ENCODE assay signal across 16 cellular contexts in the genomic region with DNA sequence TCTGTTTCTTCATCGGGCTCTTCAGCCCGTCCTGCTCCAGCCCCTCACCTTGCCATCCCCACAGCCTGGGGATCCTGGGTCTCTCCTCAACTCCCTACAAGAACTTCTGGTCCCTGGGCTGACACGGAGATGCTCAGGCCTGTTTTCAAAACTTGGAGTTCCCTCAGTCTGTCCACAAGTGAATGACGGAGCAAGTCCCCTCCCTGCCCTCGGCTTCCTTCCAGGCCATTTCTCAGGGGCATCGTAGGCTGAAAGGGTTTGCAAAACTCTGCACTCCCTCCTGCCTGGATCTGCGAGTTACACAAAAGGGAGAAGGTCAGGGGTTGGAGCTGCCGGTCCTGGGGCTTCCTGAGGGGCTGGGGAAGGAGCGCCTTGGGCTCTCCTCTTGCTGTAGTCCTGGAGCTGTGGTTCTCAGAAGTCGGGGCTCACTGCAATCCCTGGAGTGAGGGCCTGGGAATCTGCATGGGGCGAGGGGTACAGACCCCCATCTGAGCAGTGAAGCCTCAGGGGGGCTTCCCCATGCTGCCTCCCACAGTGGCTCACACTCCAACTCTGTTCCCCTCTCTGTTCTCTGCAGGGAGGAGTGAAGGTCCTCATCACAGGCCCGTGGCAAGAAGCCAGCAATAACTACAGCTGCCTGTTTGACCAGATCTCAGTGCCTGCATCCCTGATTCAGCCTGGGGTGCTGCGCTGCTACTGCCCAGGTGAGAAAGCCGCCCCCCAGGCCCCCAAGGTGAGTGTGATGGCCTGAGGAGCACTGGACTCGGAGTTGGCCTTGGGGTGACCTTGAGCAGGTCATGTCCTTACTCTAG.
DNase-seq lines count a peak whose midpoint lies in the region; TF ChIP-seq lines count a peak whose summit lies in the region.
"Had no signal": no experiment of that assay in that cellular context is flagged by ENCODE, and none has a peak within 500 bp of the region (broad histone marks: within the 10 kb centered on the region; RNA-seq: fewer than 3 reads in every experiment).

No MANE protein-coding gene starts in this region.

- CTCF ChIA-PET in CD4-positive, alpha-beta memory T cell (lab: Charles Lee; ENCODE audit: partially characterized antibody), result interaction anchor here (1.1 to 13.8 kb wide), 11 partner anchors 8 to 234 kb away, joined by 4 to 468 read pairs (median 9); no protein-coding TSS in a partner anchor

- no peaks in the 10 kb centered on the region for H4K20me1 ChIP-seq in MM.1S (ENCODE audit: insufficient read depth, low read length)

- peak overlapping the region in 1 of 7 donors; percentile 6 for H3K27ac Mint-ChIP-seq in CD4-positive, alpha-beta memory T cell
- H3K27ac Mint-ChIP-seq in neural crest cell (ENCODE audit: unreplicated experiment) (peak overlapping the region; percentile 39), endothelial cell (ENCODE audit: unreplicated experiment) (no peak overlapping the region)

- no peaks in the 10 kb centered on the region for H3K9me3 ChIP-seq in CD4-positive, alpha-beta memory T cell (ENCODE audit: control insufficient read depth in 1 of 2, low read length in 2 of 2)
- H3K9me3 ChIP-seq in HUES6 (ENCODE audit: control insufficient read depth, insufficient read depth, low read depth, low read length) (no peaks in the 10 kb centered on the region), MM.1S (replicated peaks; ENCODE audit: insufficient read depth, low read length) (no peaks in the 10 kb centered on the region), prostate gland (no peaks in the 10 kb centered on the region)

- intact Hi-C loops in CD4-positive, alpha-beta memory T cell (cut with micrococcal nuclease), result no loop called here
- intact Hi-C loops in prostate gland (cut with DNase I), result no loop called here

- no peaks in the 10 kb centered on the region for H3K36me3 Mint-ChIP-seq in CD4-positive, alpha-beta memory T cell
- no peaks in the 10 kb centered on the region for H3K36me3 Mint-ChIP-seq in neural crest cell (ENCODE audit: low read depth)
- no peaks in the 10 kb centered on the region for H3K36me3 Mint-ChIP-seq in endothelial cell (ENCODE audit: low read depth, unreplicated experiment)

- H3K4me2 ChIP-seq in MM.1S (ENCODE audit: low read depth, low read length), result no peak overlapping the region

- H3K9ac ChIP-seq in HUES6 (ENCODE audit: low read length), result peak overlapping the region; percentile 40
- H3K9ac ChIP-seq in MM.1S (ENCODE audit: low read length), result no peak overlapping the region

- no peak for TF ChIP-seq POLR2A in prostate gland (IDR thresholded peaks at IDR 0.05)

- peaks cover 10% of the 10 kb centered on the region for H3K4me1 ChIP-seq in CD4-positive, alpha-beta memory T cell (ENCODE audit: insufficient read depth, low read length)
- H3K4me1 ChIP-seq in HUES6 (ENCODE audit: control insufficient read depth, insufficient read depth, low read length), result peaks cover 22% of the 10 kb centered on the region
- H3K4me1 ChIP-seq in MM.1S (ENCODE audit: low read length), result peaks cover 6% of the 10 kb centered on the region; the same call in 1 of the 2 replicates
- H3K4me1 ChIP-seq in prostate gland (replicated peaks), result no peaks in the 10 kb centered on the region

- H3K36me3 ChIP-seq in CD4-positive, alpha-beta memory T cell (ENCODE audit: insufficient read depth, low read length), result no peaks in the 10 kb centered on the region
- H3K36me3 ChIP-seq in HUES6 (ENCODE audit: control insufficient read depth, insufficient read depth, low read length), result no peaks in the 10 kb centered on the region
- no peaks in the 10 kb centered on the region for H3K36me3 ChIP-seq in MM.1S (replicated peaks; ENCODE audit: insufficient read depth, low read length)
- no peaks in the 10 kb centered on the region for H3K36me3 ChIP-seq in prostate gland

- no peaks in the 10 kb centered on the region for H3K9me2 ChIP-seq in MM.1S (replicated peaks; ENCODE audit: insufficient read depth, low read length)

- POLR2A ChIA-PET in CD4-positive, alpha-beta memory T cell (lab: Charles Lee; ENCODE audit: partially characterized antibody), result interaction anchor here (0.8 to 1.7 kb wide), 5 partner anchors 9 to 694 kb away, joined by 3 to 9 read pairs (median 6); no protein-coding TSS in a partner anchor

- no peaks in the 10 kb centered on the region for H3K79me2 ChIP-seq in MM.1S (ENCODE audit: low read length)

- H3K27me3 Mint-ChIP-seq in CD4-positive, alpha-beta memory T cell, result no peaks in the 10 kb centered on the region
- H3K27me3 Mint-ChIP-seq in neural crest cell (ENCODE audit: low read depth), result peaks cover 14% of the 10 kb centered on the region
- H3K27me3 Mint-ChIP-seq in endothelial cell (ENCODE audit: unreplicated experiment), result peaks cover 16% of the 10 kb centered on the region

- H3K4me3 ChIP-seq in CD4-positive, alpha-beta memory T cell (ENCODE audit: low read length in 2 of 2), result no peak overlapping the region
- peak overlapping the region; percentile 44; the same call in 1 of the 2 replicates for H3K4me3 ChIP-seq in HUES6 (ENCODE audit: low read depth, low read length)
- no peak overlapping the region for H3K4me3 ChIP-seq in fibroblast of the aortic adventitia (ENCODE audit: low read depth, low read length)
- no peak overlapping the region for H3K4me3 ChIP-seq in MM.1S (ENCODE audit: low read length)
- H3K4me3 ChIP-seq in prostate gland, result no peak overlapping the region
- H3K4me3 ChIP-seq: coronary artery had no signal

- WGBS in prostate gland, result 73% methylated on average over 15 of the region's 15 CpGs

- H3K4me3 Mint-ChIP-seq in CD4-positive, alpha-beta memory T cell, result peak overlapping the region in 5 of 8 donors; percentile 6 to 44 (median 9)
- peak overlapping the region; percentile 67 for H3K4me3 Mint-ChIP-seq in neural crest cell
- H3K4me3 Mint-ChIP-seq in endothelial cell (ENCODE audit: unreplicated experiment), result no peak overlapping the region

- no peak overlapping the region for H2AFZ ChIP-seq in MM.1S (ENCODE audit: low read length)

- H3K4me1 Mint-ChIP-seq in CD4-positive, alpha-beta memory T cell, result peaks cover 0 to 6% (median 5%) of the 10 kb centered on the region in 4 donors
- H3K4me1 Mint-ChIP-seq in neural crest cell (peaks cover 37% of the 10 kb centered on the region), endothelial cell (ENCODE audit: unreplicated experiment) (no peaks in the 10 kb centered on the region)

- DNase-seq in CD4-positive, alpha-beta memory T cell, result no peak
- DNase-seq in fibroblast of the aortic adventitia (ENCODE audit: low read depth) (peak; percentile 9), neural crest cell (ENCODE audit: low read depth, low spot score) (peak; percentile 22), endothelial cell (ENCODE audit: low spot score) (no peak), MM.1S (no peak), prostate gland (ENCODE audit: low spot score) (no peak)
- DNase-seq: activated CD4-positive, alpha-beta T cell treated with anti-CD3 and anti-CD28 coated beads for 1 hour; activated T-cell treated with anti-CD3 and anti-CD28 coated beads for 4 hours; EL; midbrain; MV-4-11; NCI-H446; SW 1271; trophoblast cell had no signal

- H3K27ac ChIP-seq in CD4-positive, alpha-beta memory T cell (ENCODE audit: low read depth, low read length), result no peak overlapping the region
- H3K27ac ChIP-seq in HUES6 (ENCODE audit: low read depth, low read length) (no peak overlapping the region), MM.1S (ENCODE audit: low read length) (no peak overlapping the region), prostate gland (no peak overlapping the region)
- H3K27ac ChIP-seq: coronary artery had no signal

- TF ChIP-seq CTCF in fibroblast of the aortic adventitia (IDR thresholded peaks at IDR 0.05; ENCODE audit: insufficient read depth, low read length) (no peak), neural crest cell (conservative IDR thresholded peaks at IDR 0.05) (no peak), endothelial cell (IDR thresholded peaks at IDR 0.05; ENCODE audit: unreplicated experiment) (no peak), MM.1S (IDR thresholded peaks at IDR 0.05; ENCODE audit: low read length) (no peak), prostate gland (IDR thresholded peaks at IDR 0.05) (no peak)

- no peaks in the 10 kb centered on the region for H3K9me3 Mint-ChIP-seq in CD4-positive, alpha-beta memory T cell
- no peaks in the 10 kb centered on the region for H3K9me3 Mint-ChIP-seq in neural crest cell
- H3K9me3 Mint-ChIP-seq in endothelial cell (ENCODE audit: unreplicated experiment), result peaks cover 4% of the 10 kb centered on the region

- no peaks in the 10 kb centered on the region for H3F3A ChIP-seq in MM.1S (ENCODE audit: insufficient read depth, low read length)

- no peaks in the 10 kb centered on the region for H3K27me3 ChIP-seq in CD4-positive, alpha-beta memory T cell (ENCODE audit: insufficient read depth, low read length)
- H3K27me3 ChIP-seq in HUES6 (ENCODE audit: control insufficient read depth, insufficient read depth, low read length), result peaks cover 4% of the 10 kb centered on the region; the same call in 1 of the 2 replicates
- H3K27me3 ChIP-seq in MM.1S (replicated peaks; ENCODE audit: insufficient read depth, low read length), result peaks cover 75% of the 10 kb centered on the region
- H3K27me3 ChIP-seq in prostate gland (replicated peaks; ENCODE audit: insufficient read depth), result no peaks in the 10 kb centered on the region

Comparison
In these comparisons a context has a peak if more than half of its experiments do, and no peak if none do; other contexts are left out.
1. DNase-seq: peak in fibroblast of the aortic adventitia (single experiment) and neural crest cell (single experiment); none in CD4-positive, alpha-beta memory T cell (0 of 5), endothelial cell (single experiment), MM.1S (single experiment) and prostate gland (single experiment).